In genomic region chr19:13597625-13598024, GRCh38 we compare ENCODE assay signal across 9 cellular contexts.
DNase-seq lines count a peak whose midpoint lies in the region; ATAC-seq and TF ChIP-seq lines count a peak whose summit lies in the region.
"Had no signal": no experiment of that assay in that cellular context is flagged by ENCODE, and none has a peak within 500 bp of the region (broad histone marks: within the 10 kb centered on the region; RNA-seq: fewer than 3 reads in every experiment).

No MANE protein-coding gene starts in this region.

- no peak for DNase-seq in AG09309 (ENCODE audit: low read depth)
- peak; percentile 69 for DNase-seq in H4 (ENCODE audit: low spot score)
- DNase-seq in NCI-H345 (lab: John Stamatoyannopoulos, UW), result peak; percentile 70
- no peak for DNase-seq in activated B cell treated with CpG ODN at 0.5 μM for 24 hours
- peak; percentile 85 for DNase-seq in dermis blood vessel endothelial cell
- DNase-seq in lower lobe of right lung, result no peak
- peak; percentile 5 for DNase-seq in stimulated activated CD8-positive, alpha-beta memory T cell treated with anti-CD3 and anti-CD28 coated beads, Interleukin-12 subunit alpha, Interleukin-12 subunit beta, amount 100 ng/mL, for 24 hours (ENCODE audit: extremely low read depth)
- no peak for DNase-seq in cerebellar nuclear complex (lab: John Stamatoyannopoulos, UW)

- no peak overlapping the region for H3K4me3 Mint-ChIP-seq in activated B cell treated with CpG ODN at 0.5 μM for 24 hours

- peak; percentile 95 for ATAC-seq in activated B cell treated with CpG ODN at 0.5 μM for 24 hours (ENCODE audit: low read depth)
- ATAC-seq in lower lobe of right lung, result peak; percentile 69 to 74

- intact Hi-C loops in activated B cell treated with CpG ODN at 0.5 μM for 24 hours (cut with micrococcal nuclease), result loop anchor here (1.0 to 10.0 kb wide), 5 partner anchors 124 to 539 kb away; partner anchors contain the start of gene ASF1B
- intact Hi-C loops in lower lobe of right lung (cut with DNase I), result no loop called here

- TF ChIP-seq CTCF in AG09309 (IDR thresholded peaks at IDR 0.05; ENCODE audit: control insufficient read depth, insufficient read depth, low read depth, low read length, missing control alignments) (peak; percentile 68), activated B cell treated with CpG ODN at 0.5 μM for 24 hours (IDR thresholded peaks at IDR 0.05) (no peak), lower lobe of right lung (IDR thresholded peaks at IDR 0.05) (peak; percentile 51)

- no peaks in the 10 kb centered on the region for H3K4me1 ChIP-seq in lower lobe of right lung

- no peak overlapping the region for H3K27ac ChIP-seq in lower lobe of right lung
- H3K27ac ChIP-seq: neutrophil had no signal

- no peaks in the 10 kb centered on the region for H3K9me3 ChIP-seq in lower lobe of right lung
- H3K9me3 ChIP-seq: neutrophil had no signal

- H3K27me3 ChIP-seq in lower lobe of right lung (ENCODE audit: low read depth), result peaks cover 14% of the 10 kb centered on the region
- H3K27me3 ChIP-seq: neutrophil had no signal

- H3K27me3 Mint-ChIP-seq in activated B cell treated with CpG ODN at 0.5 μM for 24 hours, result peaks cover 11% of the 10 kb centered on the region

- no peak overlapping the region for H3K4me3 ChIP-seq in AG09309 (ENCODE audit: control insufficient read depth, low read depth, low read length)
- H3K4me3 ChIP-seq in lower lobe of right lung, result no peak overlapping the region

- H3K27ac Mint-ChIP-seq in activated B cell treated with CpG ODN at 0.5 μM for 24 hours, result no peak overlapping the region

- no peaks in the 10 kb centered on the region for H3K36me3 Mint-ChIP-seq in activated B cell treated with CpG ODN at 0.5 μM for 24 hours (ENCODE audit: low read depth)

- CTCF ChIA-PET in activated B cell treated with CpG ODN at 0.5 μM for 24 hours (lab: Charles Lee), result interaction anchor here (0.6 to 2.3 kb wide), 7 partner anchors 8 to 266 kb away, joined by 3 to 10 read pairs (median 4); a partner anchor contains a TSS

- POLR2A ChIA-PET in activated B cell treated with CpG ODN at 0.5 μM for 24 hours (lab: Charles Lee), result interaction anchor here (0.5 kb wide), 1 partner anchor 768 kb away, joined by 3 read pairs; no protein-coding TSS in a partner anchor

- no peaks in the 10 kb centered on the region for H3K36me3 ChIP-seq in lower lobe of right lung
- H3K36me3 ChIP-seq: neutrophil had no signal

- no peaks in the 10 kb centered on the region for H3K9me3 Mint-ChIP-seq in activated B cell treated with CpG ODN at 0.5 μM for 24 hours

- peaks cover 5% of the 10 kb centered on the region for H3K4me1 Mint-ChIP-seq in activated B cell treated with CpG ODN at 0.5 μM for 24 hours

Comparison
In these comparisons a context has a peak if more than half of its experiments do, and no peak if none do; other contexts are left out.
1. DNase-seq: peak in H4 (single experiment), NCI-H345 (single experiment), dermis blood vessel endothelial cell (single experiment) and stimulated activated CD8-positive, alpha-beta memory T cell treated with anti-CD3 and anti-CD28 coated beads, Interleukin-12 subunit alpha, Interleukin-12 subunit beta, amount 100 ng/mL, for 24 hours (single experiment); none in AG09309 (single experiment), activated B cell treated with CpG ODN at 0.5 μM for 24 hours (single experiment), lower lobe of right lung (single experiment) and cerebellar nuclear complex (0 of 2).